ENCODE assay signal across 11 cellular contexts in genomic region chr18:58754544-58755068, GRCh38.
DNase-seq lines count a peak whose midpoint lies in the region; ATAC-seq and TF ChIP-seq lines count a peak whose summit lies in the region.
"Had no signal": no experiment of that assay in that cellular context is flagged by ENCODE, and none has a peak within 500 bp of the region (broad histone marks: within the 10 kb centered on the region; RNA-seq: fewer than 3 reads in every experiment).

No MANE protein-coding gene starts in this region.

- no peaks in the 10 kb centered on the region for H3K79me2 ChIP-seq in GM23338 (replicated peaks; ENCODE audit: insufficient read depth)

- no peak overlapping the region for H3K4me3 ChIP-seq in GM23338

- H3K9me2 ChIP-seq in GM23338 (ENCODE audit: insufficient read depth), result 0 out of 2 replicates have a peak, but pooled peaks cover 8% of the 10 kb centered on the region

- TF ChIP-seq CTCF in GM23338 (conservative IDR thresholded peaks at IDR 0.05; ENCODE audit: low read depth in 2 of 2), result no peak

- H3K4me2 ChIP-seq in GM23338, result no peak overlapping the region

- no peak overlapping the region for H2AFZ ChIP-seq in GM23338

- H3K36me3 ChIP-seq in GM23338 (ENCODE audit: insufficient read depth), result no peaks in the 10 kb centered on the region

- peaks cover 8% of the 10 kb centered on the region for H3K4me1 Mint-ChIP-seq in GM23338
- peaks cover 6% of the 10 kb centered on the region for H3K4me1 Mint-ChIP-seq in central memory CD8-positive, alpha-beta T cell
- peaks cover 19% of the 10 kb centered on the region for H3K4me1 Mint-ChIP-seq in memory B cell
- H3K4me1 Mint-ChIP-seq: nephron had no signal

- H4K20me1 ChIP-seq in GM23338 (replicated peaks; ENCODE audit: insufficient read depth), result no peaks in the 10 kb centered on the region

- no peaks in the 10 kb centered on the region for H3K4me1 ChIP-seq in GM23338 (ENCODE audit: insufficient read depth)

- ATAC-seq in GM23338 (peak; percentile 68), memory B cell (ENCODE audit: low read depth) (peak; percentile 84), HG02571 (IDR thresholded peaks at IDR 0.05; ENCODE audit: unreplicated experiment) (no peak), GM19397 (IDR thresholded peaks at IDR 0.05; ENCODE audit: unreplicated experiment) (no peak), HG02759 (IDR thresholded peaks at IDR 0.05; ENCODE audit: unreplicated experiment) (no peak)
- peak; percentile 24 for ATAC-seq in central memory CD8-positive, alpha-beta T cell (replicated peaks; ENCODE audit: extremely low read depth, poor library complexity, severe bottlenecking)

- H3K27me3 Mint-ChIP-seq in GM23338 (ENCODE audit: insufficient read depth, low read depth, poor library complexity) (peaks cover 3% of the 10 kb centered on the region), memory B cell (no peaks in the 10 kb centered on the region)
- H3K27me3 Mint-ChIP-seq in central memory CD8-positive, alpha-beta T cell, result no peaks in the 10 kb centered on the region

- H3K36me3 Mint-ChIP-seq in GM23338 (ENCODE audit: low read depth) (peaks cover 7% of the 10 kb centered on the region; the same call in 2 of the 3 replicates), memory B cell (peaks cover 11% of the 10 kb centered on the region)
- H3K36me3 Mint-ChIP-seq in central memory CD8-positive, alpha-beta T cell (ENCODE audit: insufficient read depth), result peaks cover 3% of the 10 kb centered on the region

- H3K27ac Mint-ChIP-seq in GM23338, result no peak overlapping the region
- no peak overlapping the region for H3K27ac Mint-ChIP-seq in central memory CD8-positive, alpha-beta T cell (ENCODE audit: low read depth)
- peak overlapping the region; percentile 62 for H3K27ac Mint-ChIP-seq in memory B cell
- H3K27ac Mint-ChIP-seq: nephron had no signal

- H3K27ac ChIP-seq in GM23338 (ENCODE audit: low read depth), result no peak overlapping the region

- H3K27me3 ChIP-seq in GM23338 (ENCODE audit: insufficient read depth), result no peaks in the 10 kb centered on the region

- peak; percentile 73 for DNase-seq in Ammon's horn (ENCODE audit: low spot score)
- DNase-seq in GM23338 (ENCODE audit: low spot score), result no peak
- DNase-seq in central memory CD8-positive, alpha-beta T cell (ENCODE audit: low spot score in 2 of 2), result no peak
- DNase-seq in memory B cell (ENCODE audit: low spot score in 2 of 2), result no peak
- no peak for DNase-seq in stimulated activated CD4-positive, alpha-beta T cell treated with anti-CD3 and anti-CD28 coated beads, Interleukin-4, amount 100 ng/mL, for 1 hour
- DNase-seq: AML-193, NCI-H1092 treated with DMSO at 0.1 percent for 48 hours had no signal

- no peaks in the 10 kb centered on the region for H3F3A ChIP-seq in GM23338 (replicated peaks; ENCODE audit: low read depth)

- H3K4me3 Mint-ChIP-seq in GM23338 (no peak overlapping the region), memory B cell (no peak overlapping the region)
- H3K4me3 Mint-ChIP-seq in central memory CD8-positive, alpha-beta T cell, result no peak overlapping the region
- H3K4me3 Mint-ChIP-seq: nephron had no signal

- no peaks in the 10 kb centered on the region for H3K9me3 Mint-ChIP-seq in GM23338
- no peaks in the 10 kb centered on the region for H3K9me3 Mint-ChIP-seq in central memory CD8-positive, alpha-beta T cell
- H3K9me3 Mint-ChIP-seq in memory B cell, result peaks cover 3% of the 10 kb centered on the region
- H3K9me3 Mint-ChIP-seq: nephron had no signal

TF ChIP-seq in GM23338, 12 proteins besides CTCF, POLR2A, EP300 and RAD21 (continues in another document):
- no peak for TF ChIP-seq ZNF114 (CRISPR knock-in tag; IDR thresholded peaks at IDR 0.05)
- TF ChIP-seq STAT1 (IDR thresholded peaks at IDR 0.05; ENCODE audit: unreplicated experiment), result no peak
- TF ChIP-seq ZNF331 (CRISPR knock-in tag; IDR thresholded peaks at IDR 0.05; ENCODE audit: low read depth), result no peak
- TF ChIP-seq JUNB (IDR thresholded peaks at IDR 0.05; ENCODE audit: unreplicated experiment), result no peak
- TF ChIP-seq REST (IDR thresholded peaks at IDR 0.05; ENCODE audit: unreplicated experiment), result no peak
- TF ChIP-seq EZH2 (IDR thresholded peaks at IDR 0.05; ENCODE audit: low read depth, unreplicated experiment), result no peak
- no peak for TF ChIP-seq ZNF462 (CRISPR knock-in tag; IDR thresholded peaks at IDR 0.05)
- TF ChIP-seq CREB1 (CRISPR knock-in tag; IDR thresholded peaks at IDR 0.05; ENCODE audit: low read depth), result no peak
- no peak for TF ChIP-seq POLR2AphosphoS5 (IDR thresholded peaks at IDR 0.05; ENCODE audit: low read depth)
- TF ChIP-seq EZH2phosphoT487 (IDR thresholded peaks at IDR 0.05; ENCODE audit: unreplicated experiment), result no peak

Comparison
In these comparisons a context has a peak if more than half of its experiments do, and no peak if none do; other contexts are left out.
1. ATAC-seq: peak in GM23338 (single experiment), central memory CD8-positive, alpha-beta T cell (single experiment) and memory B cell (single experiment); none in HG02571 (single experiment), GM19397 (single experiment) and HG02759 (single experiment).